ENCODE assay signal across 8 cellular contexts in genomic region chr19:46661735-46662592, GRCh38. TPM values are rescaled to one million over a fixed set of nuclear protein-coding genes. Genes with fewer than 3 reads are reported as not detected.
DNase-seq lines count a peak whose midpoint lies in the region; ATAC-seq and TF ChIP-seq lines count a peak whose summit lies in the region.

No MANE protein-coding gene starts in this region.

- peak overlapping the region; percentile 43 for H3K27ac ChIP-seq in CD8-positive, alpha-beta T cell (ENCODE audit: low read depth, low read length)
- H3K27ac ChIP-seq in ectodermal cell (ENCODE audit: insufficient read depth, low read depth, low read length, poor library complexity, severe bottlenecking) (peak overlapping the region; percentile 95), lower lobe of right lung (peak overlapping the region; percentile 55)

- H3K9me3 ChIP-seq in CD8-positive, alpha-beta T cell (ENCODE audit: low read length): no peaks in the 10 kb centered on the region
- H3K9me3 ChIP-seq in ectodermal cell (ENCODE audit: control insufficient read depth, low read length): no peaks in the 10 kb centered on the region
- no peaks in the 10 kb centered on the region for H3K9me3 ChIP-seq in lower lobe of right lung

- peak; percentile 83 for TF ChIP-seq CTCF in CD8-positive, alpha-beta T cell (IDR thresholded peaks at IDR 0.05)
- TF ChIP-seq CTCF in lower lobe of right lung (IDR thresholded peaks at IDR 0.05): peak; percentile 89

- peaks cover 26% of the 10 kb centered on the region for H3K4me1 ChIP-seq in CD8-positive, alpha-beta T cell (ENCODE audit: insufficient read depth, low read length)
- H3K4me1 ChIP-seq in ectodermal cell (ENCODE audit: control insufficient read depth, insufficient read depth, low read length) (peaks cover 28% of the 10 kb centered on the region), lower lobe of right lung (peaks cover 26% of the 10 kb centered on the region)

- intact Hi-C loops in CD8-positive, alpha-beta T cell (cut with DNase I, micrococcal nuclease): loop anchor here (1.0 to 2.0 kb wide), 8 partner anchors 28 to 969 kb away; partner anchors contain the start of genes CALM3 (in 1 of the 2) and QPCTL (in 1 of the 2)
- intact Hi-C loops in lower lobe of right lung (cut with DNase I): loop anchor here (10.0 kb wide), 1 partner anchor 57 kb away; the partner anchor contains the start of gene CALM3

- POLR2A ChIA-PET in CD8-positive, alpha-beta T cell (lab: Charles Lee): interaction anchor here (0.6 to 2.6 kb wide), 8 partner anchors 22 to 61 kb away, joined by 3 to 18 read pairs (median 5); partner anchors contain the start of gene CALM3
- POLR2A ChIA-PET in activated CD8-positive, alpha-beta T cell treated with anti-CD3 and anti-CD28 coated beads, Interleukin-2, amount 10 ng/mL, durations not matched to agents 7 days and 5 days (lab: Charles Lee): interaction anchor here (0.6 to 3.8 kb wide), 11 partner anchors 20 to 137 kb away, joined by 3 to 26 read pairs (median 4); partner anchors contain the start of genes CALM3 and SLC1A5

- H3K4me3 Mint-ChIP-seq in CD8-positive, alpha-beta T cell: peak overlapping the region; percentile 82
- H3K4me3 Mint-ChIP-seq in activated CD8-positive, alpha-beta T cell treated with anti-CD3 and anti-CD28 coated beads, Interleukin-2, amount 10 ng/mL, durations not matched to agents 7 days and 5 days: peak overlapping the region; percentile 71

- no peaks in the 10 kb centered on the region for H3K36me3 ChIP-seq in CD8-positive, alpha-beta T cell (ENCODE audit: insufficient read depth, low read length)
- H3K36me3 ChIP-seq in ectodermal cell (ENCODE audit: control insufficient read depth, insufficient read depth, low read length) (no peaks in the 10 kb centered on the region), lower lobe of right lung (no peaks in the 10 kb centered on the region)

- WGBS in ectodermal cell, 2 experiments: 11 to 14% methylated on average over 19 of the region's 19 CpGs

- no peaks in the 10 kb centered on the region for H3K36me3 Mint-ChIP-seq in CD8-positive, alpha-beta T cell
- no peaks in the 10 kb centered on the region for H3K36me3 Mint-ChIP-seq in activated CD8-positive, alpha-beta T cell treated with anti-CD3 and anti-CD28 coated beads, Interleukin-2, amount 10 ng/mL, durations not matched to agents 7 days and 5 days (ENCODE audit: low read depth)

- peak; percentile 41 for ATAC-seq in CD8-positive, alpha-beta T cell
- ATAC-seq in activated CD8-positive, alpha-beta T cell treated with anti-CD3 and anti-CD28 coated beads, Interleukin-2, amount 10 ng/mL, durations not matched to agents 7 days and 5 days: peak; percentile 42
- peak; percentile 84 to 88 for ATAC-seq in lower lobe of right lung
- no peak for ATAC-seq in GM21526 (IDR thresholded peaks at IDR 0.05; ENCODE audit: low FRiP score, unreplicated experiment)

- H3K4me1 Mint-ChIP-seq in CD8-positive, alpha-beta T cell (ENCODE audit: low read depth): peaks cover 27% of the 10 kb centered on the region
- peaks cover 21% of the 10 kb centered on the region for H3K4me1 Mint-ChIP-seq in activated CD8-positive, alpha-beta T cell treated with anti-CD3 and anti-CD28 coated beads, Interleukin-2, amount 10 ng/mL, durations not matched to agents 7 days and 5 days (ENCODE audit: low read depth)

- no peaks in the 10 kb centered on the region for H3K9me3 Mint-ChIP-seq in CD8-positive, alpha-beta T cell
- no peaks in the 10 kb centered on the region for H3K9me3 Mint-ChIP-seq in activated CD8-positive, alpha-beta T cell treated with anti-CD3 and anti-CD28 coated beads, Interleukin-2, amount 10 ng/mL, durations not matched to agents 7 days and 5 days (ENCODE audit: insufficient read depth)

- CTCF ChIA-PET in CD8-positive, alpha-beta T cell (lab: Charles Lee): interaction anchor here (0.6 to 4.8 kb wide), 42 partner anchors 9 to 1919 kb away, joined by 3 to 126 read pairs (median 6); partner anchors contain the start of genes CALM3 and SLC1A5
- CTCF ChIA-PET in activated CD8-positive, alpha-beta T cell treated with anti-CD3 and anti-CD28 coated beads, Interleukin-2, amount 10 ng/mL, durations not matched to agents 7 days and 5 days (lab: Charles Lee): interaction anchor here (0.7 to 7.6 kb wide), 46 partner anchors 9 to 259 kb away, joined by 3 to 350 read pairs (median 6); partner anchors contain the start of genes CALM3, GNG8 and PTGIR

- H3K27me3 ChIP-seq in CD8-positive, alpha-beta T cell (ENCODE audit: insufficient read depth, low read length): peaks cover 7% of the 10 kb centered on the region
- H3K27me3 ChIP-seq in ectodermal cell (ENCODE audit: control insufficient read depth, insufficient read depth, low read length, poor library complexity, severe bottlenecking) (peaks cover 23% of the 10 kb centered on the region), lower lobe of right lung (ENCODE audit: low read depth) (peaks cover 28% of the 10 kb centered on the region)

- peak; percentile 57 to 82 (median 72) for DNase-seq in CD8-positive, alpha-beta T cell
- DNase-seq in HPDE6-E6E7 (ENCODE audit: extremely low spot score) (peak; percentile 76), NCI-H82 (lab: John Stamatoyannopoulos, UW) (peak; percentile 93), lower lobe of right lung (peak; percentile 85)
- DNase-seq in activated CD8-positive, alpha-beta T cell treated with anti-CD3 and anti-CD28 coated beads, Interleukin-2, amount 10 ng/mL, durations not matched to agents 7 days and 5 days: peak; percentile 85
- DNase-seq in stimulated activated CD4-positive, alpha-beta T cell treated with anti-CD3 and anti-CD28 coated beads, Interleukin-4, amount 100 ng/mL, for 4 hours: peak; percentile 61 to 76

- H3K4me3 ChIP-seq in CD8-positive, alpha-beta T cell (ENCODE audit: low read depth, low read length): peak overlapping the region; percentile 62
- H3K4me3 ChIP-seq in ectodermal cell (ENCODE audit: insufficient read depth, low read depth, low read length) (no peak overlapping the region), lower lobe of right lung (peak overlapping the region; percentile 65)

- peaks cover 12% of the 10 kb centered on the region for H3K27me3 Mint-ChIP-seq in CD8-positive, alpha-beta T cell (ENCODE audit: low read depth)
- peaks cover 22% of the 10 kb centered on the region for H3K27me3 Mint-ChIP-seq in activated CD8-positive, alpha-beta T cell treated with anti-CD3 and anti-CD28 coated beads, Interleukin-2, amount 10 ng/mL, durations not matched to agents 7 days and 5 days (ENCODE audit: low read depth)

- H3K27ac Mint-ChIP-seq in CD8-positive, alpha-beta T cell: peak overlapping the region; percentile 87
- peak overlapping the region; percentile 80 for H3K27ac Mint-ChIP-seq in activated CD8-positive, alpha-beta T cell treated with anti-CD3 and anti-CD28 coated beads, Interleukin-2, amount 10 ng/mL, durations not matched to agents 7 days and 5 days

RNA-seq across cellular contexts. Expression of gene DACT3, which starts 1.0 kb away (rescaled TPM):
- total RNA-seq in CD8-positive, alpha-beta T cell: not detected
- under 1 TPM; 0.42 TPM for total RNA-seq in activated CD8-positive, alpha-beta T cell treated with anti-CD3 and anti-CD28 coated beads, Interleukin-2, amount 10 ng/mL, durations not matched to agents 7 days and 5 days
- 3.6 TPM for polyA plus RNA-seq in ectodermal cell (2013, experiment 1 of 4)
- 3.3 TPM for polyA plus RNA-seq in ectodermal cell (2013, experiment 2 of 4)
- 3.7 TPM for polyA plus RNA-seq in ectodermal cell (2013, experiment 3 of 4)
- 3.7 TPM for polyA plus RNA-seq in ectodermal cell (2013, experiment 4 of 4)
- 4.9 TPM for total RNA-seq in lower lobe of right lung

RNA-seq across cellular contexts. Expression of gene GNG8, which starts 26.0 kb away (rescaled TPM):
- total RNA-seq in CD8-positive, alpha-beta T cell: not detected
- not detected for total RNA-seq in activated CD8-positive, alpha-beta T cell treated with anti-CD3 and anti-CD28 coated beads, Interleukin-2, amount 10 ng/mL, durations not matched to agents 7 days and 5 days
- polyA plus RNA-seq in ectodermal cell (2013, experiment 1 of 4): not detected
- polyA plus RNA-seq in ectodermal cell (2013, experiment 2 of 4): not detected
- polyA plus RNA-seq in ectodermal cell (2013, experiment 3 of 4): not detected
- 7.2 TPM for polyA plus RNA-seq in ectodermal cell (2013, experiment 4 of 4)
- total RNA-seq in lower lobe of right lung: not detected

RNA-seq across cellular contexts. Expression of gene PTGIR, which starts 37.1 kb away (rescaled TPM):
- total RNA-seq in CD8-positive, alpha-beta T cell: under 1 TPM in 1 of 2 experiments, not detected in 1; 0.25 TPM
- 10 to 100 TPM in 1 of 2 experiments, 1 to 10 TPM in 1; 8.8 to 10.4 TPM for total RNA-seq in activated CD8-positive, alpha-beta T cell treated with anti-CD3 and anti-CD28 coated beads, Interleukin-2, amount 10 ng/mL, durations not matched to agents 7 days and 5 days
- polyA plus RNA-seq in ectodermal cell (2013, experiment 1 of 4): not detected
- not detected for polyA plus RNA-seq in ectodermal cell (2013, experiment 2 of 4)
- polyA plus RNA-seq in ectodermal cell (2013, experiment 3 of 4): not detected
- polyA plus RNA-seq in ectodermal cell (2013, experiment 4 of 4): 0.36 TPM
- 6.9 TPM for total RNA-seq in lower lobe of right lung

RNA-seq across cellular contexts. Expression of gene PRKD2, which starts 55.0 kb away (rescaled TPM):
- total RNA-seq in CD8-positive, alpha-beta T cell: 10 to 100 TPM; 81.1 to 89.7 TPM
- total RNA-seq in activated CD8-positive, alpha-beta T cell treated with anti-CD3 and anti-CD28 coated beads, Interleukin-2, amount 10 ng/mL, durations not matched to agents 7 days and 5 days: 100 to 1,000 TPM; 161 to 166 TPM
- polyA plus RNA-seq in ectodermal cell (2013, experiment 1 of 4): 44.7 TPM
- polyA plus RNA-seq in ectodermal cell (2013, experiment 2 of 4): 50.4 TPM
- 34.9 TPM for polyA plus RNA-seq in ectodermal cell (2013, experiment 3 of 4)
- polyA plus RNA-seq in ectodermal cell (2013, experiment 4 of 4): 32.4 TPM
- total RNA-seq in lower lobe of right lung: 45.0 TPM

Comparison
In these comparisons a context has a peak if more than half of its experiments do, and no peak if none do; other contexts are left out.
1. H3K27ac ChIP-seq: peak in every context shown above with its lines; median percentile 95 in ectodermal cell; 55 in lower lobe of right lung; 43 in CD8-positive, alpha-beta T cell.